10 cellular contexts compared by ENCODE assay signal in genomic region chr3:177110308-177111254, GRCh38.
A peak's percentile ranks its signal among the peaks of the same experiment; 100 is the strongest.
DNase-seq lines count a peak whose midpoint lies in the region; ATAC-seq and TF ChIP-seq lines count a peak whose summit lies in the region.
"Had no signal": no experiment of that assay in that cellular context is flagged by ENCODE, and none has a peak within 500 bp of the region (broad histone marks: within the 10 kb centered on the region; RNA-seq: fewer than 3 reads in every experiment).

No MANE protein-coding gene starts in this region.

- H3K4me3 Mint-ChIP-seq in activated CD4-positive, alpha-beta T cell treated with anti-CD3 and anti-CD28 coated beads, Interleukin-2, amount 10 ng/mL, durations not matched to agents 7 days and 5 days = no peak overlapping the region
- H3K4me3 Mint-ChIP-seq in chondrocyte (ENCODE audit: unreplicated experiment) = no peak overlapping the region

- H3K27ac Mint-ChIP-seq in activated CD4-positive, alpha-beta T cell treated with anti-CD3 and anti-CD28 coated beads, Interleukin-2, amount 10 ng/mL, durations not matched to agents 7 days and 5 days = peak overlapping the region; percentile 11
- peak overlapping the region; percentile 73 for H3K27ac Mint-ChIP-seq in chondrocyte (ENCODE audit: unreplicated experiment)

- H4K20me1 ChIP-seq in MM.1S (ENCODE audit: insufficient read depth, low read length) = peaks cover 82% of the 10 kb centered on the region

- peaks cover 99% of the 10 kb centered on the region for H3K79me2 ChIP-seq in MM.1S (ENCODE audit: low read length)

- POLR2A ChIA-PET in activated CD4-positive, alpha-beta T cell treated with anti-CD3 and anti-CD28 coated beads, Interleukin-2, amount 10 ng/mL, durations not matched to agents 7 days and 5 days (lab: Charles Lee) = no interaction called here

- H3K9me3 Mint-ChIP-seq in activated CD4-positive, alpha-beta T cell treated with anti-CD3 and anti-CD28 coated beads, Interleukin-2, amount 10 ng/mL, durations not matched to agents 7 days and 5 days = no peaks in the 10 kb centered on the region
- no peaks in the 10 kb centered on the region for H3K9me3 Mint-ChIP-seq in chondrocyte (ENCODE audit: low read depth)

- peaks cover 61% of the 10 kb centered on the region for H3K4me1 Mint-ChIP-seq in activated CD4-positive, alpha-beta T cell treated with anti-CD3 and anti-CD28 coated beads, Interleukin-2, amount 10 ng/mL, durations not matched to agents 7 days and 5 days
- H3K4me1 Mint-ChIP-seq in chondrocyte (ENCODE audit: low read depth) = peaks cover 79% of the 10 kb centered on the region

- TF ChIP-seq POLR2A in lower leg skin (IDR thresholded peaks at IDR 0.05) = no peak

- DNase-seq in activated CD4-positive, alpha-beta T cell treated with anti-CD3 and anti-CD28 coated beads, Interleukin-2, amount 10 ng/mL, durations not matched to agents 7 days and 5 days = no peak
- no peak for DNase-seq in activated CD4-positive, alpha-beta T cell treated with anti-CD3 and anti-CD28 coated beads for 48 hours
- DNase-seq in MM.1S (peak; percentile 70), chondrocyte (ENCODE audit: low spot score) (no peak), lower leg skin (ENCODE audit: low spot score in 2 of 2) (no peak), NCI-H82 treated with DMSO at 0.1 percent for 48 hours (lab: John Stamatoyannopoulos, UW; ENCODE audit: unreplicated experiment) (no peak)
- no peak for DNase-seq in stimulated activated naive CD8-positive, alpha-beta T cell treated with anti-CD3 and anti-CD28 coated beads, Interleukin-15, Interleukin-2, amounts not matched to agents 100 U/mL and 50 U/mL, for 24 hours
- no peak for DNase-seq in activated naive CD4-positive, alpha-beta T cell treated with Interleukin-2 at 50 U/mL for 16 hours
- DNase-seq: adrenal gland had no signal

- peak overlapping the region; percentile 74 for H3K27ac ChIP-seq in MM.1S (ENCODE audit: low read length)
- H3K27ac ChIP-seq: adrenal gland, thoracic aorta had no signal

- TF ChIP-seq CTCF in MM.1S (IDR thresholded peaks at IDR 0.05; ENCODE audit: low read length) (no peak), chondrocyte (IDR thresholded peaks at IDR 0.05) (no peak), lower leg skin (IDR thresholded peaks at IDR 0.05) (no peak)

- no peak overlapping the region for H3K4me3 ChIP-seq in MM.1S (ENCODE audit: low read length)
- H3K4me3 ChIP-seq in lower leg skin (ENCODE audit: low read depth, poor library complexity, severe bottlenecking) = no peak overlapping the region
- H3K4me3 ChIP-seq: adrenal gland, thoracic aorta had no signal

- H3K36me3 Mint-ChIP-seq in activated CD4-positive, alpha-beta T cell treated with anti-CD3 and anti-CD28 coated beads, Interleukin-2, amount 10 ng/mL, durations not matched to agents 7 days and 5 days (ENCODE audit: low read depth) = peaks cover 9% of the 10 kb centered on the region
- no peaks in the 10 kb centered on the region for H3K36me3 Mint-ChIP-seq in chondrocyte (ENCODE audit: low read depth)

- WGBS in lower leg skin, 2 donors = 70 to 78% methylated on average over 6 of the region's 6 CpGs

- peak overlapping the region; percentile 26 for H3K4me2 ChIP-seq in MM.1S (ENCODE audit: low read depth, low read length)

- H3K27me3 ChIP-seq in MM.1S (replicated peaks; ENCODE audit: insufficient read depth, low read length) = no peaks in the 10 kb centered on the region
- H3K27me3 ChIP-seq: adrenal gland had no signal

- peak overlapping the region; percentile 5; the same call in 1 of the 2 replicates for H3K9ac ChIP-seq in MM.1S (ENCODE audit: low read length)

- H3K4me1 ChIP-seq in MM.1S (ENCODE audit: low read length) = peaks cover 51% of the 10 kb centered on the region

- H3K27me3 Mint-ChIP-seq in activated CD4-positive, alpha-beta T cell treated with anti-CD3 and anti-CD28 coated beads, Interleukin-2, amount 10 ng/mL, durations not matched to agents 7 days and 5 days = no peaks in the 10 kb centered on the region
- H3K27me3 Mint-ChIP-seq in chondrocyte (ENCODE audit: low read depth) = no peaks in the 10 kb centered on the region

- H3K36me3 ChIP-seq in MM.1S (replicated peaks; ENCODE audit: insufficient read depth, low read length) = no peaks in the 10 kb centered on the region
- H3K36me3 ChIP-seq: adrenal gland, thoracic aorta had no signal

- no peaks in the 10 kb centered on the region for H3K9me3 ChIP-seq in MM.1S (replicated peaks; ENCODE audit: insufficient read depth, low read length)
- H3K9me3 ChIP-seq: adrenal gland, thoracic aorta had no signal

- no peak overlapping the region for H2AFZ ChIP-seq in MM.1S (ENCODE audit: low read length)

- H3F3A ChIP-seq in MM.1S (ENCODE audit: insufficient read depth, low read length) = peaks cover 42% of the 10 kb centered on the region

- ATAC-seq in stimulated activated naive CD8-positive, alpha-beta T cell treated with anti-CD3 and anti-CD28 coated beads, Interleukin-15, Interleukin-2, amounts not matched to agents 100 U/mL and 50 U/mL, for 24 hours = peak; percentile 25

- no peaks in the 10 kb centered on the region for H3K9me2 ChIP-seq in MM.1S (replicated peaks; ENCODE audit: insufficient read depth, low read length)

- intact Hi-C loops in lower leg skin (cut with DNase I; ENCODE audit: low total_unique reads) = no loop called here

- CTCF ChIA-PET in activated CD4-positive, alpha-beta T cell treated with anti-CD3 and anti-CD28 coated beads, Interleukin-2, amount 10 ng/mL, durations not matched to agents 7 days and 5 days (lab: Charles Lee) = interaction anchor here (1.3 kb wide), 1 partner anchor 13 kb away, joined by 4 read pairs; no protein-coding TSS in a partner anchor
